Comparison of ENCODE assay signal across 6 cellular contexts in the genomic region with DNA sequence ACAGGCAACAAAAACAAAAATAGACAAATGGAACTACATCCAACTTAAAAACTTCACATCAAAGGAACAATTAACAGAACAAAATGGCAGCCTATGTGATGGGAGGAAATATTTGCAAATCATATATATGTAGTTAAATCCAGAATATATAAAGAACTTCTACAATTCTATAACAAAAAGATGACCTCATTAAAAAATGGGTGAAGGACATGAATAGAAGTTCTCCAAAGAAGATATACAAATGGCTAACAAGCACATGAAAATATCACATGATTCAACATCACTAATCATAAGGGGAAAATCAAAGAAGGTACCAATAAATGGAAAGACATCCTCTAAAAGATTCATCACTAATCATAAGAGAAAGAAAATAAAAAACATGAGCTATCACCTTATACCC.
"Had no signal": no experiment of that assay in that cellular context is flagged by ENCODE, and none has a peak within 500 bp of the region (broad histone marks: within the 10 kb centered on the region; RNA-seq: fewer than 3 reads in every experiment).

No MANE protein-coding gene starts in this region.

- ATAC-seq: K562 had no signal

- H3K4me3 ChIP-seq: K562 had no signal

- DNase-seq: IMR-90, KBM-7, KG1 had no signal

- H3K27ac ChIP-seq: HL-60 had no signal

- FAIRE-seq: HTR-8/SVneo, K562 had no signal
